20 cellular contexts compared by ENCODE assay signal in genomic region chr17:41335747-41336146, GRCh38. TPM values are rescaled to one million over a fixed set of nuclear protein-coding genes. Genes with fewer than 3 reads are reported as not detected.
"Had no signal": no experiment of that assay in that cellular context is flagged by ENCODE, and none has a peak within 500 bp of the region (broad histone marks: within the 10 kb centered on the region; RNA-seq: fewer than 3 reads in every experiment).

No MANE protein-coding gene starts in this region.

- H3K36me3 ChIP-seq: heart left ventricle, transverse colon had no signal

- H3K4me3 Mint-ChIP-seq: activated B cell treated with CpG ODN at 0.5 μM for 24 hours; activated naive CD8-positive, alpha-beta T cell treated with anti-CD3 and anti-CD28 coated beads for 36 hours; endodermal cell; nephron progenitor cell; stimulated activated naive B cell treated with anti-CD40 and anti-IgM and Interleukin-4, amounts not matched to agents 10 μg/mL and 1 μg/mL and 100 μg/mL, for 72 hours had no signal

- DNase-seq: activated B cell treated with CpG ODN at 0.5 μM for 24 hours; activated naive CD8-positive, alpha-beta T cell treated with anti-CD3 and anti-CD28 coated beads for 36 hours; heart left ventricle; left ventricle myocardium superior; nephron progenitor cell; nucleus accumbens; posterior cingulate gyrus; SK-N-SH; small intestine; stimulated activated CD4-positive, alpha-beta T cell treated with anti-CD3 and anti-CD28 coated beads, Interleukin-2, amount 100 ng/mL, for 24 hours; stimulated activated naive B cell treated with anti-CD40 and anti-IgM and Interleukin-4, amounts not matched to agents 10 μg/mL and 1 μg/mL and 100 μg/mL, for 72 hours; transverse colon had no signal

- H3K36me3 Mint-ChIP-seq: activated naive CD8-positive, alpha-beta T cell treated with anti-CD3 and anti-CD28 coated beads for 36 hours; stimulated activated naive B cell treated with anti-CD40 and anti-IgM and Interleukin-4, amounts not matched to agents 10 μg/mL and 1 μg/mL and 100 μg/mL, for 72 hours had no signal

- H3K27me3 Mint-ChIP-seq: activated naive CD8-positive, alpha-beta T cell treated with anti-CD3 and anti-CD28 coated beads for 36 hours had no signal

- H3K27me3 ChIP-seq: transverse colon had no signal

- ATAC-seq: heart left ventricle; left ventricle myocardium superior; sciatic nerve; stimulated activated naive B cell treated with anti-CD40 and anti-IgM and Interleukin-4, amounts not matched to agents 10 μg/mL and 1 μg/mL and 100 μg/mL, for 72 hours had no signal

- H3K9me3 ChIP-seq: heart left ventricle, SK-N-SH, transverse colon had no signal

- H3K27ac Mint-ChIP-seq: activated B cell treated with CpG ODN at 0.5 μM for 24 hours; activated naive CD8-positive, alpha-beta T cell treated with anti-CD3 and anti-CD28 coated beads for 36 hours; endodermal cell; nephron progenitor cell; stimulated activated naive B cell treated with anti-CD40 and anti-IgM and Interleukin-4, amounts not matched to agents 10 μg/mL and 1 μg/mL and 100 μg/mL, for 72 hours had no signal

- H3K9me3 Mint-ChIP-seq: activated B cell treated with CpG ODN at 0.5 μM for 24 hours; activated naive CD8-positive, alpha-beta T cell treated with anti-CD3 and anti-CD28 coated beads for 36 hours; nephron progenitor cell had no signal

- H3K27ac ChIP-seq: coronary artery, epithelial cell of prostate, heart left ventricle, transverse colon had no signal

- H3K4me3 ChIP-seq: coronary artery, heart left ventricle, transverse colon had no signal

RNA-seq across cellular contexts. Expression of gene KRT33A, which starts 14.9 kb away (rescaled TPM):
- total RNA-seq: activated B cell treated with CpG ODN at 0.5 μM for 24 hours; activated naive CD8-positive, alpha-beta T cell treated with anti-CD3 and anti-CD28 coated beads for 36 hours; astrocyte; endodermal cell; fibroblast of villous mesenchyme; heart left ventricle; left ventricle myocardium superior; renal cortical epithelial cell; sciatic nerve; temporal lobe; transverse colon had no signal

RNA-seq across cellular contexts. Expression of gene KRTAP17-1, which starts 20.2 kb away (rescaled TPM):
- total RNA-seq: activated B cell treated with CpG ODN at 0.5 μM for 24 hours; activated naive CD8-positive, alpha-beta T cell treated with anti-CD3 and anti-CD28 coated beads for 36 hours; astrocyte; fibroblast of villous mesenchyme; heart left ventricle; left ventricle myocardium superior; renal cortical epithelial cell; sciatic nerve; temporal lobe; transverse colon had no signal

RNA-seq across cellular contexts. Expression of gene KRTAP16-1, which starts 26.6 kb away (rescaled TPM):
- total RNA-seq: activated B cell treated with CpG ODN at 0.5 μM for 24 hours; activated naive CD8-positive, alpha-beta T cell treated with anti-CD3 and anti-CD28 coated beads for 36 hours; astrocyte; endodermal cell; fibroblast of villous mesenchyme; heart left ventricle; left ventricle myocardium superior; renal cortical epithelial cell; sciatic nerve; temporal lobe; transverse colon had no signal

RNA-seq across cellular contexts. Expression of gene KRTAP29-1, which starts 33.1 kb away (rescaled TPM):
- total RNA-seq: activated B cell treated with CpG ODN at 0.5 μM for 24 hours; activated naive CD8-positive, alpha-beta T cell treated with anti-CD3 and anti-CD28 coated beads for 36 hours; astrocyte; endodermal cell; fibroblast of villous mesenchyme; heart left ventricle; left ventricle myocardium superior; renal cortical epithelial cell; sciatic nerve; temporal lobe; transverse colon had no signal

RNA-seq across cellular contexts. Expression of gene KRT33B, which starts 33.9 kb away (rescaled TPM):
- total RNA-seq: activated B cell treated with CpG ODN at 0.5 μM for 24 hours; activated naive CD8-positive, alpha-beta T cell treated with anti-CD3 and anti-CD28 coated beads for 36 hours; astrocyte; endodermal cell; heart left ventricle; left ventricle myocardium superior; renal cortical epithelial cell; sciatic nerve; temporal lobe; transverse colon had no signal
